20 cellular contexts compared by ENCODE assay signal in genomic region chr1:214396319-214396718, GRCh38.
A peak's percentile ranks its signal among the peaks of the same experiment; 100 is the strongest.
DNase-seq lines count a peak whose midpoint lies in the region; ATAC-seq, FAIRE-seq and TF ChIP-seq lines count a peak whose summit lies in the region.
"Had no signal": no experiment of that assay in that cellular context is flagged by ENCODE, and none has a peak within 500 bp of the region (broad histone marks: within the 10 kb centered on the region; RNA-seq: fewer than 3 reads in every experiment).

No MANE protein-coding gene starts in this region.

- H3K9me3 Mint-ChIP-seq in activated T-cell treated with anti-CD3 and anti-CD28 coated beads, Interleukin-2, amount 50 U/mL, for 72 hours, result peaks cover 3% of the 10 kb centered on the region in 2 donors

- CTCF ChIA-PET in IMR-90 (lab: Yijun Ruan, JAX), result no interaction called here
- CTCF ChIA-PET in HepG2 (lab: Yijun Ruan, JAX; ENCODE audit: low intra/inter-chr PET ratio, low total read pairs), result no interaction called here

- WGBS in IMR-90 (ENCODE audit: extremely low coverage in 2 of 2, insufficient read length in 1 of 2), 2 experiments, result no CpG with 5 or more reads among the region's 3 CpGs
- WGBS in psoas muscle, 3 donors, result 27 to 73% (median 35%) methylated on average over 3 of the region's 3 CpGs
- WGBS in HepG2 (ENCODE audit: low lambda C conversion rate), result 96% methylated on average over 3 of the region's 3 CpGs

- no peak overlapping the region for H4K91ac ChIP-seq in IMR-90 (ENCODE audit: insufficient read depth, low read depth, low read length)

- H3K4me3 ChIP-seq in IMR-90 (ENCODE audit: insufficient read depth, low read depth, low read length) (no peak overlapping the region), brain microvascular endothelial cell (ENCODE audit: low read depth, low read length) (no peak overlapping the region), psoas muscle (no peak overlapping the region), HepG2 (replicated peaks in 1 of 3; ENCODE audit: insufficient read depth in 1 of 3, low read depth in 2 of 3, low read length in 3 of 3) (no peak overlapping the region)
- H3K4me3 ChIP-seq: A549 had no signal

- dilution Hi-C loops in IMR-90 (cut with HindIII; ENCODE audit: low sequenced_read_pairs, unreplicated experiment), result no loop called here

- H4K5ac ChIP-seq in IMR-90 (ENCODE audit: low read depth, low read length), result no peak overlapping the region; the same call in 1 of the 2 replicates

- H3K9me1 ChIP-seq in IMR-90 (ENCODE audit: insufficient read depth, low read length), result peaks cover 30% of the 10 kb centered on the region

- POLR2A ChIA-PET in IMR-90 (lab: Charles Lee; ENCODE audit: unreplicated experiment) (no interaction called here), HepG2 (lab: Yijun Ruan, JAX) (no interaction called here)

- H3K27me3 ChIP-seq in IMR-90 (ENCODE audit: control insufficient read depth, insufficient read depth, low read length) (no peaks in the 10 kb centered on the region), brain microvascular endothelial cell (replicated peaks) (no peaks in the 10 kb centered on the region), psoas muscle (ENCODE audit: insufficient read depth in 3 of 3, low read length in 2 of 3) (no peaks in the 10 kb centered on the region), HepG2 (ENCODE audit: control insufficient read depth in 1 of 2, insufficient read depth in 2 of 2, low read length in 2 of 2) (no peaks in the 10 kb centered on the region)

- H3K56ac ChIP-seq in IMR-90 (ENCODE audit: extremely low read depth, insufficient read depth, low read length), result no peak overlapping the region

- in situ Hi-C loops in IMR-90 (cut with MboI; ENCODE audit: low sequenced_read_pairs), result no loop called here
- in situ Hi-C loops in brain microvascular endothelial cell (cut with HindIII; ENCODE audit: low pct_ligation_motif_present, low sequenced_read_pairs), result no loop called here
- in situ Hi-C loops in HepG2 (cut with HindIII; ENCODE audit: extremely low pct_ligation_motif_present, low pct_unique_long_range_greater_than_20kb), result no loop called here

- peak overlapping the region; percentile 27; the same call in 1 of the 2 replicates for H3K18ac ChIP-seq in IMR-90 (ENCODE audit: low read depth, low read length)

- peak overlapping the region; percentile 72 for H3K27ac Mint-ChIP-seq in activated T-cell treated with anti-CD3 and anti-CD28 coated beads, Interleukin-2, amount 50 U/mL, for 72 hours
- H3K27ac Mint-ChIP-seq: B cell; CD4-positive, alpha-beta memory T cell; IgD-negative memory B cell had no signal

- no peak for TF ChIP-seq POLR2A in IMR-90 (IDR thresholded peaks at IDR 0.05; ENCODE audit: low read depth, low read length)
- TF ChIP-seq POLR2A in HepG2 (IDR thresholded peaks at IDR 0.05; ENCODE audit: insufficient read depth in 1 of 2, low read depth in 2 of 2, low read length in 2 of 2), result no peak

- peaks cover 33% of the 10 kb centered on the region for H3K4me1 Mint-ChIP-seq in activated T-cell treated with anti-CD3 and anti-CD28 coated beads, Interleukin-2, amount 50 U/mL, for 72 hours (ENCODE audit: low read depth)
- H3K4me1 Mint-ChIP-seq: B cell, IgD-negative memory B cell had no signal

- H3K79me2 ChIP-seq in HepG2 (ENCODE audit: insufficient read depth, low read length), result no peaks in the 10 kb centered on the region

- no peak overlapping the region for H4K8ac ChIP-seq in IMR-90 (ENCODE audit: low read depth in 2 of 2, low read length in 2 of 2)

- ATAC-seq in activated T-cell treated with anti-CD3 and anti-CD28 coated beads, Interleukin-2, amount 50 U/mL, for 72 hours (replicated peaks in 1 of 2), result no peak
- ATAC-seq in IMR-90 (ENCODE audit: low read depth) (no peak), psoas muscle (peak in 3 of 4 donors; percentile 29 to 53 (median 51)), GM18907 (IDR thresholded peaks at IDR 0.05; ENCODE audit: unreplicated experiment) (no peak), HepG2 (no peak), HG02973 (IDR thresholded peaks at IDR 0.05; ENCODE audit: unreplicated experiment) (no peak)
- ATAC-seq: A549 had no signal

- no peak overlapping the region for H2AK5ac ChIP-seq in IMR-90 (ENCODE audit: low read depth, low read length)

- TF ChIP-seq CTCF in IMR-90 (conservative IDR thresholded peaks at IDR 0.05; ENCODE audit: low read depth, low read length) (no peak), brain microvascular endothelial cell (IDR thresholded peaks at IDR 0.05; ENCODE audit: low read depth, low read length, missing control alignments) (no peak), psoas muscle (IDR thresholded peaks at IDR 0.05) (no peak), HepG2 (CRISPR knock-in tag; IDR thresholded peaks at IDR 0.05) (no peak)

- no peak overlapping the region for H2AFZ ChIP-seq in IMR-90 (replicated peaks; ENCODE audit: low read length, poor library complexity)
- H2AFZ ChIP-seq in HepG2 (ENCODE audit: low read length), result no peak overlapping the region

- H2BK5ac ChIP-seq in IMR-90 (ENCODE audit: low read depth, low read length, poor library complexity, severe bottlenecking), result peak overlapping the region; percentile 33

- peaks cover 38 to 55% of the 10 kb centered on the region in 2 experiments for H3K79me1 ChIP-seq in IMR-90 (ENCODE audit: low read depth in 1 of 2, low read length in 2 of 2)

- no peak overlapping the region for H2BK15ac ChIP-seq in IMR-90 (ENCODE audit: low read depth, low read length)

- no peak overlapping the region for H2AK9ac ChIP-seq in IMR-90 (replicated peaks; ENCODE audit: low read depth, low read length, poor library complexity)

- DNase-seq in activated T-cell treated with anti-CD3 and anti-CD28 coated beads, Interleukin-2, amount 50 U/mL, for 72 hours, result no peak
- DNase-seq in activated T-cell treated with anti-CD3 and anti-CD28 coated beads for 4 hours (no peak), IMR-90 (peak; percentile 67), brain microvascular endothelial cell (peak; percentile 78), psoas muscle (no peak), HepG2 (ENCODE audit: low spot score) (no peak)
- DNase-seq: CD4-positive, alpha-beta memory T cell; EL; H7; MV-4-11; NCI-H1436 treated with DMSO at 0.1 percent for 48 hours; NCI-H2107; NCI-H345; NCI-H526 treated with DMSO at 0.1 percent for 48 hours; RPMI8226 had no signal

- TF ChIP-seq RAD21 in IMR-90 (IDR thresholded peaks at IDR 0.05; ENCODE audit: low read length) (no peak), HepG2 (CRISPR knock-in tag; IDR thresholded peaks at IDR 0.05) (no peak)

- H3K27ac ChIP-seq in IMR-90 (ENCODE audit: insufficient read depth, low read length), result no peak overlapping the region
- H3K27ac ChIP-seq in brain microvascular endothelial cell, result peak overlapping the region; percentile 83
- peak overlapping the region; percentile 38 for H3K27ac ChIP-seq in psoas muscle
- H3K27ac ChIP-seq in HepG2 (ENCODE audit: extremely low read length, insufficient read depth, low read length), result no peak overlapping the region
- H3K27ac ChIP-seq: A549 had no signal

- no peak overlapping the region for H2BK20ac ChIP-seq in IMR-90 (ENCODE audit: low read depth, low read length)

- H3K9ac ChIP-seq in IMR-90 (ENCODE audit: low read depth, low read length), result no peak overlapping the region
- no peak overlapping the region for H3K9ac ChIP-seq in HepG2 (ENCODE audit: insufficient read depth, low read depth, low read length)

- intact Hi-C loops in IMR-90 (cut with micrococcal nuclease), result no loop called here
- intact Hi-C loops in psoas muscle (cut with DNase I), result no loop called here
- intact Hi-C loops in HepG2 (cut with micrococcal nuclease; ENCODE audit: unreplicated experiment), result no loop called here

- peaks cover 9 to 11% of the 10 kb centered on the region in 2 donors for H3K36me3 Mint-ChIP-seq in activated T-cell treated with anti-CD3 and anti-CD28 coated beads, Interleukin-2, amount 50 U/mL, for 72 hours (ENCODE audit: insufficient read depth in 2 of 2)
- H3K36me3 Mint-ChIP-seq: CD4-positive, alpha-beta memory T cell; IgD-negative memory B cell had no signal

- peak overlapping the region; percentile 64 for H3K14ac ChIP-seq in IMR-90 (replicated peaks; ENCODE audit: low read depth, low read length)

- H3K23ac ChIP-seq in IMR-90 (ENCODE audit: low read depth, low read length), result no peak overlapping the region

- H3K36me3 ChIP-seq in IMR-90 (ENCODE audit: control insufficient read depth, insufficient read depth, low read length) (peaks cover 36% of the 10 kb centered on the region), brain microvascular endothelial cell (replicated peaks) (peaks cover 31% of the 10 kb centered on the region), psoas muscle (ENCODE audit: insufficient read depth in 1 of 2, low read depth in 1 of 2) (peaks cover 5 to 92% of the 10 kb centered on the region in 2 donors), HepG2 (replicated peaks in 1 of 2; ENCODE audit: control insufficient read depth in 1 of 2, insufficient read depth in 2 of 2, low read length in 2 of 2) (peaks cover 7% of the 10 kb centered on the region in 2 experiments; a peak in 3 of 5 replicates)

- FAIRE-seq in HepG2 (lab: Jason Lieb, UNC), result no peak
- FAIRE-seq: A549 had no signal

- peaks cover 4% of the 10 kb centered on the region; the same call in 1 of the 2 replicates for H4K20me1 ChIP-seq in IMR-90 (ENCODE audit: insufficient read depth, low read length)
- no peaks in the 10 kb centered on the region for H4K20me1 ChIP-seq in HepG2 (ENCODE audit: insufficient read depth, low read length)

- BruUV-seq in IMR-90 (replicated peaks; lab: Mats Ljungman, UMichigan), result no TSS peak
- no TSS peak for BruUV-seq in HepG2 (replicated peaks; lab: Mats Ljungman, UMichigan)

- peak overlapping the region; percentile 18; the same call in 1 of the 2 replicates for H3K4me2 ChIP-seq in IMR-90 (ENCODE audit: low read depth, low read length)
- H3K4me2 ChIP-seq in HepG2 (ENCODE audit: low read depth, low read length), result no peak overlapping the region
- H3K4me2 ChIP-seq: A549 had no signal

- peaks cover 25% of the 10 kb centered on the region for H3K4me1 ChIP-seq in IMR-90 (ENCODE audit: control insufficient read depth, insufficient read depth, low read length)
- peaks cover 25% of the 10 kb centered on the region for H3K4me1 ChIP-seq in psoas muscle
- H3K4me1 ChIP-seq in HepG2 (ENCODE audit: insufficient read depth, low read length), result no peaks in the 10 kb centered on the region

- no peak overlapping the region for H2BK120ac ChIP-seq in IMR-90 (ENCODE audit: low read depth, low read length)

- no peak overlapping the region for H3K4ac ChIP-seq in IMR-90 (ENCODE audit: low read depth, low read length)

- peak overlapping the region; percentile 22 to 27 for H3K4me3 Mint-ChIP-seq in activated T-cell treated with anti-CD3 and anti-CD28 coated beads, Interleukin-2, amount 50 U/mL, for 72 hours
- H3K4me3 Mint-ChIP-seq: B cell; CD4-positive, alpha-beta memory T cell; IgD-negative memory B cell had no signal

- no peaks in the 10 kb centered on the region for H3K9me3 ChIP-seq in IMR-90 (ENCODE audit: control insufficient read depth, insufficient read depth, low read length)
- H3K9me3 ChIP-seq in psoas muscle, result no peaks in the 10 kb centered on the region
- no peaks in the 10 kb centered on the region for H3K9me3 ChIP-seq in HepG2 (ENCODE audit: low read length)
- H3K9me3 ChIP-seq: A549 had no signal

- H3K27me3 Mint-ChIP-seq in activated T-cell treated with anti-CD3 and anti-CD28 coated beads, Interleukin-2, amount 50 U/mL, for 72 hours (ENCODE audit: low read depth), result no peaks in the 10 kb centered on the region

- no peak for TF ChIP-seq EP300 in HepG2 (IDR thresholded peaks at IDR 0.05; ENCODE audit: low read depth in 2 of 2, low read length in 2 of 2)
- no peak for TF ChIP-seq EP300 in HepG2 (CRISPR knock-in tag; IDR thresholded peaks at IDR 0.05; ENCODE audit: borderline replicate concordance)

Comparison
In these comparisons a context has a peak if more than half of its experiments do, and no peak if none do; other contexts are left out.
1. ATAC-seq: peak in psoas muscle (3 of 4); none in activated T-cell treated with anti-CD3 and anti-CD28 coated beads, Interleukin-2, amount 50 U/mL, for 72 hours (0 of 2), IMR-90 (single experiment), GM18907 (single experiment), HepG2 (single experiment) and HG02973 (single experiment).
2. DNase-seq: peak in IMR-90 (single experiment) and brain microvascular endothelial cell (single experiment); none in activated T-cell treated with anti-CD3 and anti-CD28 coated beads, Interleukin-2, amount 50 U/mL, for 72 hours (0 of 2), activated T-cell treated with anti-CD3 and anti-CD28 coated beads for 4 hours (single experiment), psoas muscle (0 of 2) and HepG2 (single experiment).
3. H3K27ac ChIP-seq: peak in brain microvascular endothelial cell (single experiment) and psoas muscle (single experiment); none in IMR-90 (single experiment) and HepG2 (single experiment).